ENCODE assay signal across 1 cellular context in genomic region chr10:73992899-73993788, GRCh38.
TF ChIP-seq lines count a peak whose summit lies in the region.

No MANE protein-coding gene starts in this region.

TF ChIP-seq in K562, 482 proteins besides CTCF, POLR2A, EP300 and RAD21 (continued from another document and continues in another):
- TF ChIP-seq SPI1 (IDR thresholded peaks at IDR 0.05; ENCODE audit: borderline replicate concordance, low read depth, low read length): no peak
- TF ChIP-seq HMG20A (CRISPR knock-in tag; conservative IDR thresholded peaks at IDR 0.05): no peak
- peak; percentile 70; the same call in 1 of the 2 replicates for TF ChIP-seq STAT5A (IDR thresholded peaks at IDR 0.05; ENCODE audit: borderline replicate concordance, low read length)
- TF ChIP-seq NFIX (CRISPR knock-in tag; IDR thresholded peaks at IDR 0.05; ENCODE audit: low read depth): no peak
- TF ChIP-seq ZNF512 (tag; IDR thresholded peaks at IDR 0.05): no peak
- TF ChIP-seq HNRNPH1 (optimal IDR thresholded peaks at IDR 0.05; ENCODE audit: low read depth, low read length): no peak
- TF ChIP-seq TBL1XR1 (IDR thresholded peaks at IDR 0.05; ENCODE audit: low read length in 2 of 2): peak in 1 of 2 experiments; percentile 78; a peak in 1 of 4 replicates
- TF ChIP-seq SMARCE1 (IDR thresholded peaks at IDR 0.05): peak; percentile 98
- TF ChIP-seq ZNF274 (IDR thresholded peaks at IDR 0.05; ENCODE audit: borderline replicate concordance, low read depth, low read length): no peak
- peak in 1 of 2 experiments; percentile 45; a peak in 1 of 4 replicates for TF ChIP-seq ETV6 (IDR thresholded peaks at IDR 0.05; ENCODE audit: borderline replicate concordance in 1 of 2, low read depth in 2 of 2, low read length in 1 of 2)
- no peak; the same call in 1 of the 2 replicates for TF ChIP-seq ETV6 (CRISPR knock-in tag; IDR thresholded peaks at IDR 0.05; ENCODE audit: borderline replicate concordance)
- TF ChIP-seq ARID1B (IDR thresholded peaks at IDR 0.05): peak; percentile 97
- no peak for TF ChIP-seq E2F1 (CRISPR knock-in tag; IDR thresholded peaks at IDR 0.05)
- no peak for TF ChIP-seq HOMEZ (CRISPR knock-in tag; IDR thresholded peaks at IDR 0.05)
- peak; percentile 44; the same call in 1 of the 2 replicates for TF ChIP-seq PTRF (tag; IDR thresholded peaks at IDR 0.05)
- TF ChIP-seq CBFA2T3 (IDR thresholded peaks at IDR 0.05): peak; percentile 94
- no peak for TF ChIP-seq NONO (IDR thresholded peaks at IDR 0.05; ENCODE audit: low read depth in 2 of 2, low read length in 1 of 2)
- TF ChIP-seq IRF9 (tag; IDR thresholded peaks at IDR 0.05): no peak; the same call in 1 of the 2 replicates
- TF ChIP-seq ZNF518B (CRISPR knock-in tag; IDR thresholded peaks at IDR 0.05): no peak
- TF ChIP-seq ZBTB7A (IDR thresholded peaks at IDR 0.05; ENCODE audit: borderline replicate concordance, control insufficient read depth, low read depth, low read length): no peak
- TF ChIP-seq MAZ (CRISPR knock-in tag; conservative IDR thresholded peaks at IDR 0.05 in 1 of 2, IDR thresholded peaks at IDR 0.05 in 1 of 2): peak in 1 of 2 experiments; percentile 41; a peak in 1 of 4 replicates
- no peak for TF ChIP-seq BRF1 (IDR thresholded peaks at IDR 0.05; ENCODE audit: borderline replicate concordance, extremely low read depth, insufficient read length)
- TF ChIP-seq PHB (CRISPR knock-in tag; IDR thresholded peaks at IDR 0.05): 0 out of 2 replicates have a peak, but pooled peaks have one; percentile 34
- no peak for TF ChIP-seq USF1 (CRISPR knock-in tag; IDR thresholded peaks at IDR 0.05)
- peak; percentile 50; the same call in 1 of the 2 replicates for TF ChIP-seq ZNF77 (CRISPR knock-in tag; IDR thresholded peaks at IDR 0.05)
- TF ChIP-seq ZFP91 (CRISPR knock-in tag; IDR thresholded peaks at IDR 0.05): no peak
- no peak for TF ChIP-seq PYGO2 (tag; IDR thresholded peaks at IDR 0.05)
- no peak for TF ChIP-seq MLX (CRISPR knock-in tag; conservative IDR thresholded peaks at IDR 0.05)
- TF ChIP-seq YBX1 (IDR thresholded peaks at IDR 0.05): no peak
- peak; percentile 56; the same call in 1 of the 2 replicates for TF ChIP-seq CEBPG (CRISPR knock-in tag; IDR thresholded peaks at IDR 0.05)
- TF ChIP-seq CEBPG (tag; conservative IDR thresholded peaks at IDR 0.05 in 1 of 2, IDR thresholded peaks at IDR 0.05 in 1 of 2): peak in 1 of 2 experiments; percentile 62; a peak in 2 of 4 replicates
- peak; percentile 42; the same call in 1 of the 2 replicates for TF ChIP-seq ZNF449 (CRISPR knock-in tag; IDR thresholded peaks at IDR 0.05)
- peak; percentile 99 for TF ChIP-seq DPF2 (IDR thresholded peaks at IDR 0.05)
- TF ChIP-seq C11orf30 (IDR thresholded peaks at IDR 0.05; ENCODE audit: low read depth): no peak
- no peak for TF ChIP-seq KDM1A (IDR thresholded peaks at IDR 0.05)
- TF ChIP-seq TAF9B (IDR thresholded peaks at IDR 0.05; ENCODE audit: partially characterized antibody): no peak
- no peak for TF ChIP-seq ZBED1 (IDR thresholded peaks at IDR 0.05)
- TF ChIP-seq CREM (IDR thresholded peaks at IDR 0.05; ENCODE audit: low read depth): peak; percentile 54
- no peak for TF ChIP-seq POLR2B (IDR thresholded peaks at IDR 0.05; ENCODE audit: low read depth, partially characterized antibody)
- TF ChIP-seq RERE (CRISPR knock-in tag; IDR thresholded peaks at IDR 0.05; ENCODE audit: borderline replicate concordance): no peak
- no peak for TF ChIP-seq STAT5B (CRISPR knock-in tag; IDR thresholded peaks at IDR 0.05)
- no peak for TF ChIP-seq THRA (IDR thresholded peaks at IDR 0.05)
